Comparison of ENCODE assay signal across 21 cellular contexts in genomic region chr2:216877085-216877484, GRCh38. TPM values are rescaled to one million over a fixed set of nuclear protein-coding genes. Genes with fewer than 3 reads are reported as not detected.
DNase-seq lines count a peak whose midpoint lies in the region; ATAC-seq, FAIRE-seq and TF ChIP-seq lines count a peak whose summit lies in the region.
"Had no signal": no experiment of that assay in that cellular context is flagged by ENCODE, and none has a peak within 500 bp of the region (broad histone marks: within the 10 kb centered on the region; RNA-seq: fewer than 3 reads in every experiment).

No MANE protein-coding gene starts in this region.

- H3K9me3 ChIP-seq in HepG2 (ENCODE audit: low read length) (no peaks in the 10 kb centered on the region), right lobe of liver (no peaks in the 10 kb centered on the region), PC-9 (ENCODE audit: insufficient read depth, low read depth) (no peaks in the 10 kb centered on the region), endothelial cell of umbilical vein (replicated peaks; ENCODE audit: control insufficient read depth, insufficient read depth, low read length) (no peaks in the 10 kb centered on the region)
- H3K9me3 ChIP-seq: ascending aorta, left lung, spleen had no signal

- H2AFZ ChIP-seq in HepG2 (ENCODE audit: low read length) (no peak overlapping the region), PC-9 (no peak overlapping the region), endothelial cell of umbilical vein (ENCODE audit: low read depth, low read length) (no peak overlapping the region)

- no peaks in the 10 kb centered on the region for H4K20me1 ChIP-seq in HepG2 (ENCODE audit: insufficient read depth, low read length)
- no peaks in the 10 kb centered on the region for H4K20me1 ChIP-seq in PC-9 (ENCODE audit: insufficient read depth)
- no peaks in the 10 kb centered on the region for H4K20me1 ChIP-seq in endothelial cell of umbilical vein (replicated peaks; ENCODE audit: control insufficient read depth, extremely low read depth, insufficient read depth, low read length)

- TF ChIP-seq POLR2A in HepG2 (IDR thresholded peaks at IDR 0.05; ENCODE audit: insufficient read depth in 1 of 2, low read depth in 2 of 2, low read length in 2 of 2) (no peak), right lobe of liver (IDR thresholded peaks at IDR 0.05) (no peak), endothelial cell of umbilical vein (IDR thresholded peaks at IDR 0.05; ENCODE audit: low read depth, low read length) (no peak), H54 (IDR thresholded peaks at IDR 0.05; ENCODE audit: low read depth, low read length) (no peak)

- H3K9ac ChIP-seq in HepG2 (ENCODE audit: insufficient read depth, low read depth, low read length) (no peak overlapping the region), endothelial cell of umbilical vein (replicated peaks; ENCODE audit: extremely low read depth, insufficient read depth, low read length) (no peak overlapping the region)

- 64% methylated on average over 3 of the region's 3 CpGs for WGBS in HepG2 (ENCODE audit: low lambda C conversion rate)
- WGBS in right lobe of liver (ENCODE audit: insufficient coverage, low coverage, low lambda C conversion rate, missing lambda C conversion rate) = 88% methylated on average over 3 of the region's 3 CpGs

- H3K4me3 ChIP-seq in HepG2 (replicated peaks in 1 of 3; ENCODE audit: insufficient read depth in 1 of 3, low read depth in 2 of 3, low read length in 3 of 3) (no peak overlapping the region), right lobe of liver (no peak overlapping the region), PC-9 (no peak overlapping the region), endothelial cell of umbilical vein (replicated peaks in 1 of 3; ENCODE audit: insufficient read depth in 1 of 3, low read depth in 1 of 3, low read length in 3 of 3) (no peak overlapping the region)
- H3K4me3 ChIP-seq: ascending aorta, dorsolateral prefrontal cortex, left lung, spleen had no signal

- TF ChIP-seq CTCF in HepG2 (CRISPR knock-in tag; IDR thresholded peaks at IDR 0.05) = no peak
- TF ChIP-seq CTCF in right lobe of liver (IDR thresholded peaks at IDR 0.05) = no peak
- TF ChIP-seq CTCF in PC-9 (conservative IDR thresholded peaks at IDR 0.05) = peak; percentile 30; the same call in 1 of the 2 replicates
- TF ChIP-seq CTCF in endothelial cell of umbilical vein (IDR thresholded peaks at IDR 0.05; ENCODE audit: extremely low read depth in 1 of 2, insufficient read depth in 1 of 2, low read depth in 1 of 2, low read length in 2 of 2) = peak; percentile 4 to 21

- CTCF ChIA-PET in HepG2 (lab: Yijun Ruan, JAX; ENCODE audit: low intra/inter-chr PET ratio, low total read pairs) (no interaction called here), PC-9 (lab: Charles Lee) (no interaction called here), endothelial cell of umbilical vein (lab: Charles Lee) (no interaction called here)

- dilution Hi-C loops in endothelial cell of umbilical vein (cut with MboI; ENCODE audit: extremely low pct_ligation_motif_present, low sequenced_read_pairs) = no loop called here

- intact Hi-C loops in HepG2 (cut with micrococcal nuclease; ENCODE audit: unreplicated experiment) = no loop called here
- intact Hi-C loops in right lobe of liver (cut with DNase I) = no loop called here
- intact Hi-C loops in PC-9 (cut with micrococcal nuclease; ENCODE audit: unreplicated experiment) = no loop called here
- intact Hi-C loops in endothelial cell of umbilical vein (cut with micrococcal nuclease) = loop anchor here (1.0 to 5.0 kb wide), 3 partner anchors 180 to 633 kb away; partner anchors contain the start of gene IGFBP5

- peak; percentile 23 for FAIRE-seq in HepG2 (lab: Jason Lieb, UNC)
- no peak for FAIRE-seq in endothelial cell of umbilical vein (lab: Jason Lieb, UNC)
- no peak for FAIRE-seq in H54 (lab: Jason Lieb, UNC)

- DNase-seq in HepG2 (ENCODE audit: low spot score) = no peak
- no peak for DNase-seq in right lobe of liver
- DNase-seq in PC-9 = no peak
- DNase-seq in endothelial cell of umbilical vein (ENCODE audit: low read depth, low spot score) = peak; percentile 4
- no peak for DNase-seq in H54 (ENCODE audit: insufficient read length, low spot score)
- DNase-seq in NCI-H2227 treated with DMSO at 0.1 percent for 48 hours (lab: John Stamatoyannopoulos, UW) = no peak
- no peak for DNase-seq in NCI-H1105 treated with DMSO at 0.1 percent for 48 hours (lab: John Stamatoyannopoulos, UW)
- no peak for DNase-seq in central memory CD4-positive, alpha-beta T cell
- DNase-seq: COR-L47; dorsolateral prefrontal cortex; GF-D8; left lung; NCI-H526 treated with DMSO at 0.1 percent for 48 hours; posterior cingulate gyrus; spleen; stimulated activated naive B cell treated with anti-CD40 and anti-IgM and Interleukin-4, amounts not matched to agents 10 μg/mL and 1 μg/mL and 100 μg/mL, for 72 hours; T-helper 2 cell; trophoblast cell had no signal

- no peaks in the 10 kb centered on the region for H3K9me2 ChIP-seq in PC-9 (ENCODE audit: insufficient read depth)

- H3K4me2 ChIP-seq in HepG2 (ENCODE audit: low read depth, low read length) = no peak overlapping the region
- H3K4me2 ChIP-seq in PC-9 = no peak overlapping the region
- H3K4me2 ChIP-seq in endothelial cell of umbilical vein (ENCODE audit: insufficient read depth, low read length) = no peak overlapping the region

- POLR2A ChIA-PET in HepG2 (lab: Yijun Ruan, JAX) (no interaction called here), PC-9 (lab: Charles Lee; ENCODE audit: unreplicated experiment) (no interaction called here), endothelial cell of umbilical vein (lab: Charles Lee) (no interaction called here)

- no peak for TF ChIP-seq RAD21 in HepG2 (CRISPR knock-in tag; IDR thresholded peaks at IDR 0.05)

- no peaks in the 10 kb centered on the region for H3F3A ChIP-seq in PC-9 (ENCODE audit: insufficient read depth, low read depth)

- no peaks in the 10 kb centered on the region for H3K79me2 ChIP-seq in HepG2 (ENCODE audit: insufficient read depth, low read length)
- no peaks in the 10 kb centered on the region for H3K79me2 ChIP-seq in PC-9 (ENCODE audit: low read depth)
- no peaks in the 10 kb centered on the region for H3K79me2 ChIP-seq in endothelial cell of umbilical vein (ENCODE audit: control insufficient read depth, insufficient read depth, low read length)

- in situ Hi-C loops in HepG2 (cut with HindIII; ENCODE audit: extremely low pct_ligation_motif_present, low pct_unique_long_range_greater_than_20kb) = no loop called here

- H3K27me3 ChIP-seq in HepG2 (ENCODE audit: control insufficient read depth in 1 of 2, insufficient read depth in 2 of 2, low read length in 2 of 2) (peaks cover 0 to 4% of the 10 kb centered on the region in 2 experiments; a peak in 2 of 5 replicates), right lobe of liver (no peaks in the 10 kb centered on the region), PC-9 (ENCODE audit: insufficient read depth, low read depth) (no peaks in the 10 kb centered on the region), endothelial cell of umbilical vein (ENCODE audit: control insufficient read depth in 2 of 2, insufficient read depth in 2 of 2, low read length in 2 of 2) (no peaks in the 10 kb centered on the region)
- H3K27me3 ChIP-seq: ascending aorta, dorsolateral prefrontal cortex, left lung, spleen had no signal

- no peaks in the 10 kb centered on the region for H3K36me3 ChIP-seq in HepG2 (replicated peaks in 1 of 2; ENCODE audit: control insufficient read depth in 1 of 2, insufficient read depth in 2 of 2, low read length in 2 of 2)
- H3K36me3 ChIP-seq in right lobe of liver = no peaks in the 10 kb centered on the region
- H3K36me3 ChIP-seq in PC-9 (ENCODE audit: low read depth) = no peaks in the 10 kb centered on the region
- H3K36me3 ChIP-seq in endothelial cell of umbilical vein (ENCODE audit: control insufficient read depth in 2 of 2, extremely low read depth in 1 of 2, insufficient read depth in 2 of 2, low read length in 2 of 2) = no peaks in the 10 kb centered on the region
- H3K36me3 ChIP-seq: ascending aorta, left lung, spleen had no signal

- no TSS peak for BruUV-seq in HepG2 (replicated peaks; lab: Mats Ljungman, UMichigan)
- BruUV-seq in PC-9 (replicated peaks; lab: Mats Ljungman, UMichigan) = no TSS peak
- no TSS peak for BruUV-seq in endothelial cell of umbilical vein (replicated peaks; lab: Mats Ljungman, UMichigan)

- TF ChIP-seq EP300 in HepG2 (IDR thresholded peaks at IDR 0.05; ENCODE audit: low read depth in 2 of 2, low read length in 2 of 2) (no peak), HepG2 (CRISPR knock-in tag; IDR thresholded peaks at IDR 0.05; ENCODE audit: borderline replicate concordance) (no peak)

- H3K4me1 ChIP-seq in HepG2 (ENCODE audit: insufficient read depth, low read length) (peaks cover 21% of the 10 kb centered on the region), right lobe of liver (peaks cover 0 to 9% (median 4%) of the 10 kb centered on the region in 4 donors), PC-9 (replicated peaks; ENCODE audit: insufficient read depth) (no peaks in the 10 kb centered on the region), endothelial cell of umbilical vein (ENCODE audit: control insufficient read depth, extremely low read depth, insufficient read depth, low read length) (no peaks in the 10 kb centered on the region)
- H3K4me1 ChIP-seq: left lung had no signal

- H3K27ac ChIP-seq in HepG2 (ENCODE audit: extremely low read length, insufficient read depth, low read length) (no peak overlapping the region), right lobe of liver (no peak overlapping the region), PC-9 (no peak overlapping the region), endothelial cell of umbilical vein (ENCODE audit: insufficient read depth, low read depth, low read length) (no peak overlapping the region)
- H3K27ac ChIP-seq: ascending aorta, dorsolateral prefrontal cortex, left lung, RWPE1, spleen had no signal

- ATAC-seq in HepG2 (no peak), right lobe of liver (no peak)
- ATAC-seq: left lung; stimulated activated naive B cell treated with anti-CD40 and anti-IgM and Interleukin-4, amounts not matched to agents 10 μg/mL and 1 μg/mL and 100 μg/mL, for 72 hours had no signal

- no peaks in the 10 kb centered on the region for H3K9me1 ChIP-seq in endothelial cell of umbilical vein (replicated peaks; ENCODE audit: control insufficient read depth, extremely low read depth, insufficient read depth, low read length)

RNA-seq across cellular contexts. Expression of gene TNP1, which starts 17.2 kb away (rescaled TPM):
- total RNA-seq in HepG2 (2016; rRNA removed; fragmentation: Illumina TruSeq; extraction: Trizol) (not detected in 2 replicates), right lobe of liver (not detected), PC-9 (2021) (not detected in 2 replicates), endothelial cell of umbilical vein (not detected in 2 replicates)
- total RNA-seq in HepG2 (2016; cell fraction: cytosol; rRNA removed; fragmentation: Illumina TruSeq; extraction: Trizol; ENCODE audit: low read depth) = not detected in 2 replicates
- total RNA-seq in HepG2 (2016; cell fraction: insoluble cytoplasmic fraction; rRNA removed; fragmentation: Illumina TruSeq; extraction: Trizol) = not detected in 2 replicates
- not detected in 2 replicates for total RNA-seq in HepG2 (2016; cell fraction: membrane; rRNA removed; fragmentation: Illumina TruSeq; extraction: Trizol)
- total RNA-seq in HepG2 (2016; cell fraction: nucleus; rRNA removed; fragmentation: Illumina TruSeq; extraction: Trizol) = not detected in 2 replicates
- polyA plus RNA-seq in HepG2 (2011; rRNA removed) (not detected in 2 replicates), endothelial cell of umbilical vein (not detected in 2 replicates)
- polyA plus RNA-seq in HepG2 (2011; cell fraction: cytosol; rRNA removed) = not detected in 2 replicates
- polyA plus RNA-seq in HepG2 (2011; cell fraction: nucleus; rRNA removed) = not detected in 2 replicates
- polyA plus RNA-seq in HepG2 (2012) = not detected in 2 replicates
- polyA plus RNA-seq in HepG2 (2016; cell fraction: cytosol; fragmentation: Illumina TruSeq; extraction: Trizol; ENCODE audit: low read depth) = 0.45 TPM in 1 of 2 replicates, not detected in the other
- not detected in 2 replicates for polyA plus RNA-seq in HepG2 (2016; cell fraction: insoluble cytoplasmic fraction; fragmentation: Illumina TruSeq; extraction: Trizol; ENCODE audit: low read depth)
- not detected in 2 replicates for polyA plus RNA-seq in HepG2 (2016; cell fraction: membrane; fragmentation: Illumina TruSeq; extraction: Trizol; ENCODE audit: low read depth)
- polyA plus RNA-seq in HepG2 (2016; cell fraction: nucleus; fragmentation: Illumina TruSeq; extraction: Trizol; ENCODE audit: insufficient read depth, low read depth) = not detected in 2 replicates
- polyA minus RNA-seq in HepG2 (2011; rRNA and poly(A)+ RNA removed; ENCODE audit: low replicate concordance) = not detected in 2 replicates
- not detected in 2 replicates for polyA minus RNA-seq in HepG2 (2011; cell fraction: cytosol; rRNA and poly(A)+ RNA removed)
- polyA minus RNA-seq in HepG2 (2011; cell fraction: nucleus; rRNA and poly(A)+ RNA removed) = not detected in 2 replicates
- not detected in 2 replicates for polyA plus RNA-seq in endothelial cell of umbilical vein (2011; cell fraction: cytosol; rRNA removed)
- polyA plus RNA-seq in endothelial cell of umbilical vein (2011; cell fraction: nucleus; rRNA removed) = not detected in 2 replicates
- not detected in 2 replicates for polyA plus RNA-seq in endothelial cell of umbilical vein (2012)
- not detected in 2 replicates for polyA minus RNA-seq in endothelial cell of umbilical vein
- not detected for polyA minus RNA-seq in endothelial cell of umbilical vein (2011; cell fraction: cytosol; rRNA and poly(A)+ RNA removed)
- not detected in 2 replicates for polyA minus RNA-seq in endothelial cell of umbilical vein (2011; cell fraction: nucleus; rRNA and poly(A)+ RNA removed)
- total RNA-seq: ascending aorta, dorsolateral prefrontal cortex, left lung, spleen had no signal
- polyA plus RNA-seq: AG04450, spleen had no signal

Comparison
In these comparisons a context has a peak if more than half of its experiments do, and no peak if none do; other contexts are left out.
1. CTCF ChIP-seq: peak in PC-9 (single experiment) and endothelial cell of umbilical vein (2 of 2); none in HepG2 (single experiment) and right lobe of liver (0 of 4).